ENCODE assay signal across 1 cellular context in the genomic region with DNA sequence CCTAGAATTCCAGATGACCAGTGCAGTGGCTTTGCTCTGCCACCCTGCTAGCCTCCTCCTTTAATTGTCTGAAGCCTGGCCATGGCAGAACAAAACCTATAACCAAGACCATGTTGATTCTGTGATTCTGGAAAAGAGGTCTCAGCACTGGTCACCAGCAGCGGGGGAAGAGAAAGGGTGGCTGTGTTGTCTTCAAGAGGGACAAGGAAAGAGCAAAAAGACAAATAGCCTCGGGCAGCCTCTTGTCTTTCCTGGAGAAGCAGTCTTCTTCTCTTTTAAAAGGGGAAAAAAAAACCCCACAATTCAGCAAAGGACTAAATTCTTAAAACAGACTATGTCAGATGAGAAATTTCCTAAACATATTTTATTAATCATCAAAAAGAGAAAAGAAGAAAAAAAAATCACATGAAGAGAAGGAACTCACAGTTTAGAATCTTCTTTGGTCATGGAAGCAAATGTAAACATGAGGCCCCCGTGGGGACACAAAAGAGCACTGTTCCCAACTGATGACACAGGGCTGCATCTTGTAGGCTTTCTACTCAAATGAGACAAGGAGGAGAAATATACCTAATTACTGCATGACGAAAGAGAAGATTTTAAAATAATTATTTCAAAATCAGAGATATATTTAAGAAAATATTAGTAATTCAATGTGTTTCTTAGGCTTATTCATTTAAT.
A peak's percentile ranks its signal among the peaks of the same experiment; 100 is the strongest.
TF ChIP-seq lines count a peak whose summit lies in the region.

No MANE protein-coding gene starts in this region.

TF ChIP-seq in K562, 482 proteins besides CTCF, POLR2A, EP300 and RAD21:
- TF ChIP-seq, protein P1, sequence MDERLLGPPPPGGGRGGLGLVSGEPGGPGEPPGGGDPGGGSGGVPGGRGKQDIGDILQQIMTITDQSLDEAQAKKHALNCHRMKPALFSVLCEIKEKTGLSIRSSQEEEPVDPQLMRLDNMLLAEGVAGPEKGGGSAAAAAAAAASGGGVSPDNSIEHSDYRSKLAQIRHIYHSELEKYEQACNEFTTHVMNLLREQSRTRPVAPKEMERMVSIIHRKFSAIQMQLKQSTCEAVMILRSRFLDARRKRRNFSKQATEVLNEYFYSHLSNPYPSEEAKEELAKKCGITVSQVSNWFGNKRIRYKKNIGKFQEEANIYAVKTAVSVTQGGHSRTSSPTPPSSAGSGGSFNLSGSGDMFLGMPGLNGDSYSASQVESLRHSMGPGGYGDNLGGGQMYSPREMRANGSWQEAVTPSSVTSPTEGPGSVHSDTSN (CRISPR knock-in tag; IDR thresholded peaks at IDR 0.05; ENCODE audit: low read depth), result no peak
- TF ChIP-seq, protein P1 (tag; conservative IDR thresholded peaks at IDR 0.05; ENCODE audit: low read depth), result no peak
- TF ChIP-seq ETV5 (CRISPR knock-in tag; IDR thresholded peaks at IDR 0.05; ENCODE audit: low read depth) (no peak), ZNF347 (CRISPR knock-in tag; IDR thresholded peaks at IDR 0.05; ENCODE audit: low read depth) (no peak), ZNF57 (CRISPR knock-in tag; IDR thresholded peaks at IDR 0.05) (no peak), POLR2H (tag; IDR thresholded peaks at IDR 0.05; ENCODE audit: low read depth) (peak; percentile 43; the same call in 1 of the 2 replicates), FOXK2 (conservative IDR thresholded peaks at IDR 0.05 in 1 of 2, IDR thresholded peaks at IDR 0.05 in 1 of 2; ENCODE audit: low read depth in 2 of 2) (peak; percentile 33 to 58; a peak in 2 of 4 replicates)
